13 cellular contexts compared by ENCODE assay signal in genomic region chr5:10736808-10737207, GRCh38.
"Had no signal": no experiment of that assay in that cellular context is flagged by ENCODE, and none has a peak within 500 bp of the region (broad histone marks: within the 10 kb centered on the region; RNA-seq: fewer than 3 reads in every experiment).

No MANE protein-coding gene starts in this region.

- H3K27me3 ChIP-seq: neural progenitor cell, ovary, transverse colon had no signal

- DNase-seq: activated CD4-positive, alpha-beta T cell treated with anti-CD3 and anti-CD28 coated beads, Interleukin-2, amount 50 U/mL, for 1 hour; activated CD8-positive, alpha-beta memory T cell treated with anti-CD3 and anti-CD28 coated beads for 24 hours; activated naive CD8-positive, alpha-beta T cell treated with anti-CD3 and anti-CD28 coated beads, Interleukin-2, amount 10 ng/mL, durations not matched to agents 7 days and 5 days; cerebellar nuclear complex; effector memory CD4-positive, alpha-beta T cell; immature natural killer cell; midbrain; ovary; stimulated activated CD4-positive, alpha-beta T cell treated with anti-CD3 and anti-CD28 coated beads, Interleukin-1b, Interleukin-23, amount 100 ng/mL, for 48 hours; T-helper 2 cell; transverse colon had no signal

- H3K27ac Mint-ChIP-seq: activated naive CD8-positive, alpha-beta T cell treated with anti-CD3 and anti-CD28 coated beads, Interleukin-2, amount 10 ng/mL, durations not matched to agents 7 days and 5 days had no signal

- H3K4me1 ChIP-seq: neural progenitor cell had no signal

- H3K4me1 Mint-ChIP-seq: neural progenitor cell had no signal

- H3K27ac ChIP-seq: neural progenitor cell, ovary, transverse colon had no signal

- H3K9me3 ChIP-seq: ovary had no signal

- H3K27me3 Mint-ChIP-seq: activated naive CD8-positive, alpha-beta T cell treated with anti-CD3 and anti-CD28 coated beads, Interleukin-2, amount 10 ng/mL, durations not matched to agents 7 days and 5 days had no signal

- H3K9me3 Mint-ChIP-seq: activated naive CD8-positive, alpha-beta T cell treated with anti-CD3 and anti-CD28 coated beads, Interleukin-2, amount 10 ng/mL, durations not matched to agents 7 days and 5 days; immature natural killer cell had no signal

- H3K4me3 Mint-ChIP-seq: activated naive CD8-positive, alpha-beta T cell treated with anti-CD3 and anti-CD28 coated beads, Interleukin-2, amount 10 ng/mL, durations not matched to agents 7 days and 5 days; immature natural killer cell; neural progenitor cell had no signal

- H3K36me3 ChIP-seq: ovary had no signal

- H3K4me3 ChIP-seq: lung, neural progenitor cell, ovary, transverse colon had no signal
